In genomic region chr12:6828671-6829531, GRCh38 we compare ENCODE assay signal across 9 cellular contexts. TPM values are rescaled to one million over a fixed set of nuclear protein-coding genes. Genes with fewer than 3 reads are reported as not detected.
DNase-seq lines count a peak whose midpoint lies in the region; FAIRE-seq and TF ChIP-seq lines count a peak whose summit lies in the region.
"Had no signal": no experiment of that assay in that cellular context is flagged by ENCODE, and none has a peak within 500 bp of the region (broad histone marks: within the 10 kb centered on the region; RNA-seq: fewer than 3 reads in every experiment).

No MANE protein-coding gene starts in this region.

- no peak for TF ChIP-seq POLR2A in GM12892 (IDR thresholded peaks at IDR 0.05; ENCODE audit: low read depth, low read length)

- peak; percentile 33 for DNase-seq in A673 (ENCODE audit: low spot score)
- DNase-seq in HEK293T (ENCODE audit: extremely low spot score), result peak; percentile 51
- DNase-seq in T-helper 9 cell, result peak; percentile 26
- peak; percentile 56 to 58 for DNase-seq in cardiac fibroblast (ENCODE audit: low read depth in 2 of 2)
- no peak for DNase-seq in kidney epithelial cell (ENCODE audit: low read depth)
- DNase-seq in stimulated activated CD4-positive, alpha-beta T cell treated with anti-CD3 and anti-CD28 coated beads, Interleukin-4, amount 100 ng/mL, for 4 hours, result peak; percentile 27 to 48
- DNase-seq in GM12892 (ENCODE audit: insufficient read length), result no peak
- no peak for DNase-seq in NOMO-1 (lab: John Stamatoyannopoulos, UW; ENCODE audit: unreplicated experiment in 2 of 2)

- no peak for FAIRE-seq in GM12892 (lab: Jason Lieb, UNC)
- FAIRE-seq: islet of Langerhans had no signal

- CTCF ChIA-PET in A673 (lab: Charles Lee), result interaction anchor here (1.0 kb wide), 1 partner anchor 76 kb away, joined by 3 read pairs; the partner anchor contains the start of gene MLF2
- CTCF ChIA-PET in HEK293T (lab: Yijun Ruan, JAX), result interaction anchor here (0.6 to 1.2 kb wide), 4 partner anchors 23 to 163 kb away, joined by 3 to 6 read pairs (median 4); partner anchors contain the start of genes PTMS, SPSB2 and USP5

- peaks cover 29% of the 10 kb centered on the region for H3K36me3 ChIP-seq in A673 (ENCODE audit: insufficient read depth, low read length, poor library complexity, severe bottlenecking)
- peaks cover 2% of the 10 kb centered on the region for H3K36me3 ChIP-seq in kidney epithelial cell (ENCODE audit: control insufficient read depth, insufficient read depth, low read length)

- H3K4me3 ChIP-seq in A673 (ENCODE audit: low read depth, low read length, poor library complexity, severe bottlenecking) (peak overlapping the region; percentile 95), cardiac fibroblast (replicated peaks in 1 of 2; ENCODE audit: low read depth in 2 of 2, low read length in 2 of 2) (peak overlapping the region; percentile 86 to 95), kidney epithelial cell (ENCODE audit: low read depth, low read length) (peak overlapping the region; percentile 86)

- H3K27me3 ChIP-seq in A673 (replicated peaks; ENCODE audit: insufficient read depth, low read depth, low read length, poor library complexity) (no peaks in the 10 kb centered on the region), kidney epithelial cell (ENCODE audit: control insufficient read depth, insufficient read depth, low read length) (no peaks in the 10 kb centered on the region)

- no peaks in the 10 kb centered on the region for H3K9me3 ChIP-seq in A673 (ENCODE audit: low read depth, low read length, poor library complexity, severe bottlenecking)

- TSS peak; percentile 75 for BruUV-seq in A673 (replicated peaks; lab: Mats Ljungman, UMichigan)

- peak overlapping the region; percentile 84 for H3K27ac ChIP-seq in A673 (ENCODE audit: low read depth, low read length, poor library complexity, severe bottlenecking)

- POLR2A ChIA-PET in A673 (lab: Charles Lee; ENCODE audit: low non-redundant PET) (no interaction called here), HEK293T (lab: Yijun Ruan, JAX) (interaction anchor here (0.5 to 5.5 kb wide), 20 partner anchors 8 to 265 kb away, joined by 3 to 49 read pairs (median 4); partner anchors contain the start of genes C12orf57, CD4, CDCA3 and COPS7A)

- H3K4me1 ChIP-seq in A673 (ENCODE audit: insufficient read depth, low read length, poor library complexity, severe bottlenecking), result peaks cover 16% of the 10 kb centered on the region

- intact Hi-C loops in A673 (cut with micrococcal nuclease; ENCODE audit: unreplicated experiment), result loop anchor here (5.0 kb wide), 2 partner anchors 62 to 212 kb away; partner anchors contain the start of gene PTMS

- TF ChIP-seq CTCF in A673 (conservative IDR thresholded peaks at IDR 0.05; ENCODE audit: low read depth, low read length) (no peak), cardiac fibroblast (IDR thresholded peaks at IDR 0.05; ENCODE audit: low read depth, low read length) (no peak), kidney epithelial cell (IDR thresholded peaks at IDR 0.05; ENCODE audit: insufficient read depth, low read length, poor library complexity, severe bottlenecking) (no peak)

TF ChIP-seq in HEK293T, 16 proteins besides CTCF, POLR2A, EP300 and RAD21:
- no peak for TF ChIP-seq TARDBP (IDR thresholded peaks at IDR 0.05)
- TF ChIP-seq NFRKB (IDR thresholded peaks at IDR 0.05), result no peak
- TF ChIP-seq L3MBTL2 (conservative IDR thresholded peaks at IDR 0.05), result no peak
- TF ChIP-seq LEF1 (IDR thresholded peaks at IDR 0.05; ENCODE audit: borderline replicate concordance), result no peak
- TF ChIP-seq FOXK2 (IDR thresholded peaks at IDR 0.05), result no peak
- TF ChIP-seq FOXA1 (IDR thresholded peaks at IDR 0.05), result no peak
- no peak for TF ChIP-seq FOXM1 (IDR thresholded peaks at IDR 0.05; ENCODE audit: borderline replicate concordance)
- TF ChIP-seq, protein P1, sequence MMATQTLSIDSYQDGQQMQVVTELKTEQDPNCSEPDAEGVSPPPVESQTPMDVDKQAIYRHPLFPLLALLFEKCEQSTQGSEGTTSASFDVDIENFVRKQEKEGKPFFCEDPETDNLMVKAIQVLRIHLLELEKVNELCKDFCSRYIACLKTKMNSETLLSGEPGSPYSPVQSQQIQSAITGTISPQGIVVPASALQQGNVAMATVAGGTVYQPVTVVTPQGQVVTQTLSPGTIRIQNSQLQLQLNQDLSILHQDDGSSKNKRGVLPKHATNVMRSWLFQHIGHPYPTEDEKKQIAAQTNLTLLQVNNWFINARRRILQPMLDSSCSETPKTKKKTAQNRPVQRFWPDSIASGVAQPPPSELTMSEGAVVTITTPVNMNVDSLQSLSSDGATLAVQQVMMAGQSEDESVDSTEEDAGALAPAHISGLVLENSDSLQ (IDR thresholded peaks at IDR 0.05), result no peak
- no peak for TF ChIP-seq SUZ12 (IDR thresholded peaks at IDR 0.05)

RNA-seq across cellular contexts. Expression of gene P3H3, which starts 0.7 kb away (rescaled TPM):
- total RNA-seq in A673 (2021) (45.3 and 45.6 TPM in 2 replicates), kidney epithelial cell (21.8 and 27.7 TPM in 2 replicates)
- polyA plus RNA-seq in GM12892 (2012; ENCODE audit: missing spikeins), result not detected

RNA-seq across cellular contexts. Expression of gene GPR162, which starts 7.3 kb away (rescaled TPM):
- total RNA-seq in A673 (2021), result 18.3 and 23.2 TPM in 2 replicates
- 0.21 and 0.75 TPM in 2 replicates for total RNA-seq in kidney epithelial cell
- not detected for polyA plus RNA-seq in GM12892 (2012; ENCODE audit: missing spikeins)

RNA-seq across cellular contexts. Expression of gene GNB3, which starts 11.8 kb away (rescaled TPM):
- total RNA-seq in A673 (2021), result 20.7 and 21.8 TPM in 2 replicates
- 0.34 and 0.38 TPM in 2 replicates for total RNA-seq in kidney epithelial cell
- 0.85 TPM for polyA plus RNA-seq in GM12892 (2012; ENCODE audit: missing spikeins)

RNA-seq across cellular contexts. Expression of gene CDCA3, which starts 22.2 kb away (rescaled TPM):
- total RNA-seq in A673 (2021) (98.0 and 107 TPM in 2 replicates), kidney epithelial cell (5.8 and 8.3 TPM in 2 replicates)
- 33.6 TPM for polyA plus RNA-seq in GM12892 (2012; ENCODE audit: missing spikeins)

RNA-seq across cellular contexts. Expression of gene USP5, which starts 23.0 kb away (rescaled TPM):
- total RNA-seq in A673 (2021), result 209 and 224 TPM in 2 replicates
- total RNA-seq in kidney epithelial cell, result 70.1 and 77.2 TPM in 2 replicates
- polyA plus RNA-seq in GM12892 (2012; ENCODE audit: missing spikeins), result 43.9 TPM

Comparison
In these comparisons a context has a peak if more than half of its experiments do, and no peak if none do; other contexts are left out.
1. DNase-seq: peak in A673 (single experiment), HEK293T (single experiment), T-helper 9 cell (single experiment), cardiac fibroblast (2 of 2) and stimulated activated CD4-positive, alpha-beta T cell treated with anti-CD3 and anti-CD28 coated beads, Interleukin-4, amount 100 ng/mL, for 4 hours (2 of 2); none in kidney epithelial cell (single experiment), GM12892 (single experiment) and NOMO-1 (0 of 2).
2. RNA of gene GPR162, which starts 7.3 kb away (total RNA-seq): 18.3 to 23.2 TPM in A673; 0.21 to 0.75 TPM in kidney epithelial cell; every median in the first group is over 10 times any median in the second.
3. RNA of gene GNB3, which starts 11.8 kb away (total RNA-seq): 20.7 to 21.8 TPM in A673; 0.34 to 0.38 TPM in kidney epithelial cell; every median in the first group is over 10 times any median in the second.
4. Peak in every context shown above with its lines, with median percentiles within 50 percentile points of each other: H3K4me3 ChIP-seq.